8 cellular contexts compared by ENCODE assay signal in genomic region chr2:27080603-27080938, GRCh38. TPM values are rescaled to one million over a fixed set of nuclear protein-coding genes. Genes with fewer than 3 reads are reported as not detected.
DNase-seq lines count a peak whose midpoint lies in the region; TF ChIP-seq lines count a peak whose summit lies in the region.

No MANE protein-coding gene starts in this region.

- H3K27me3 ChIP-seq in MM.1S (replicated peaks; ENCODE audit: insufficient read depth, low read length) = no peaks in the 10 kb centered on the region
- no peaks in the 10 kb centered on the region for H3K27me3 ChIP-seq in duodenal mucosa (ENCODE audit: control insufficient read depth in 1 of 2, insufficient read depth in 2 of 2, low read length in 2 of 2)
- H3K27me3 ChIP-seq in neural progenitor cell = peaks cover 9% of the 10 kb centered on the region

- H3K4me3 Mint-ChIP-seq in neural progenitor cell = peak overlapping the region; percentile 77

- no peak overlapping the region for H2AFZ ChIP-seq in MM.1S (ENCODE audit: low read length)
- H2AFZ ChIP-seq in neural progenitor cell (replicated peaks) = no peak overlapping the region

- H3K9me3 ChIP-seq in MM.1S (replicated peaks; ENCODE audit: insufficient read depth, low read length) (no peaks in the 10 kb centered on the region), duodenal mucosa (ENCODE audit: control insufficient read depth in 1 of 2, low read length in 2 of 2) (no peaks in the 10 kb centered on the region), neural progenitor cell (ENCODE audit: low read depth) (no peaks in the 10 kb centered on the region)

- H3K27me3 Mint-ChIP-seq in neural progenitor cell (ENCODE audit: insufficient read depth, low read depth) = no peaks in the 10 kb centered on the region

- no peak overlapping the region; the same call in 1 of the 2 replicates for H3K9ac ChIP-seq in MM.1S (ENCODE audit: low read length)
- peak overlapping the region; percentile 16 to 33 for H3K9ac ChIP-seq in duodenal mucosa (ENCODE audit: low read depth in 1 of 2, low read length in 2 of 2)
- H3K9ac ChIP-seq in neural progenitor cell = no peak overlapping the region

- H3K27ac ChIP-seq in MM.1S (ENCODE audit: low read length) = peak overlapping the region; percentile 63; the same call in 1 of the 2 replicates
- H3K27ac ChIP-seq in duodenal mucosa (ENCODE audit: low read depth, low read length) = peak overlapping the region; percentile 14
- no peak overlapping the region for H3K27ac ChIP-seq in neural progenitor cell

- H3K4me1 ChIP-seq in MM.1S (ENCODE audit: low read length) = peaks cover 42% of the 10 kb centered on the region
- H3K4me1 ChIP-seq in duodenal mucosa (ENCODE audit: control insufficient read depth in 1 of 2, insufficient read depth in 2 of 2, low read length in 2 of 2) = peaks cover 27 to 39% of the 10 kb centered on the region in 2 donors
- peaks cover 19% of the 10 kb centered on the region for H3K4me1 ChIP-seq in neural progenitor cell

- H3K4me3 ChIP-seq in AG09309 (ENCODE audit: control insufficient read depth, low read depth, low read length) (peak overlapping the region; percentile 92), MM.1S (ENCODE audit: low read length) (no peak overlapping the region), duodenal mucosa (ENCODE audit: low read depth in 1 of 2, low read length in 2 of 2) (peak overlapping the region; percentile 55 to 57), neural progenitor cell (no peak overlapping the region)

- H3K4me2 ChIP-seq in MM.1S (ENCODE audit: low read depth, low read length) = peak overlapping the region; percentile 51
- H3K4me2 ChIP-seq in neural progenitor cell = peak overlapping the region; percentile 9

- peaks cover 30% of the 10 kb centered on the region for H3F3A ChIP-seq in MM.1S (ENCODE audit: insufficient read depth, low read length)
- H3F3A ChIP-seq in neural progenitor cell (ENCODE audit: low read depth) = peaks cover 12% of the 10 kb centered on the region

- H3K9me2 ChIP-seq in MM.1S (replicated peaks; ENCODE audit: insufficient read depth, low read length) = no peaks in the 10 kb centered on the region

- peaks cover 23% of the 10 kb centered on the region for H3K79me2 ChIP-seq in MM.1S (ENCODE audit: low read length)
- H3K79me2 ChIP-seq in neural progenitor cell (ENCODE audit: low read depth) = no peaks in the 10 kb centered on the region

- H3K9me3 Mint-ChIP-seq in neural progenitor cell = no peaks in the 10 kb centered on the region

- TF ChIP-seq CTCF in AG09309 (IDR thresholded peaks at IDR 0.05; ENCODE audit: control insufficient read depth, insufficient read depth, low read depth, low read length, missing control alignments) = no peak
- TF ChIP-seq CTCF in MM.1S (IDR thresholded peaks at IDR 0.05; ENCODE audit: low read length) = no peak
- no peak for TF ChIP-seq CTCF in neural progenitor cell (IDR thresholded peaks at IDR 0.05)
- TF ChIP-seq CTCF in GM13977 (IDR thresholded peaks at IDR 0.05; ENCODE audit: extremely low read depth, insufficient read depth, missing control alignments) = no peak

- in situ Hi-C loops in GM13977 (cut with MboI; ENCODE audit: low pct_unique_long_range_greater_than_20kb, low sequenced_read_pairs, unreplicated experiment) = no loop called here

- H3K4me1 Mint-ChIP-seq in neural progenitor cell = peaks cover 52% of the 10 kb centered on the region

- H4K20me1 ChIP-seq in MM.1S (ENCODE audit: insufficient read depth, low read length) (no peaks in the 10 kb centered on the region), neural progenitor cell (ENCODE audit: low read depth) (no peaks in the 10 kb centered on the region)

- H3K27ac Mint-ChIP-seq in neural progenitor cell = peak overlapping the region; percentile 92

- DNase-seq in AG09309 (ENCODE audit: low read depth) (no peak), MM.1S (no peak), neural progenitor cell (ENCODE audit: low spot score) (no peak), NCI-H2107 (lab: John Stamatoyannopoulos, UW) (no peak), amniotic stem cell (lab: John Stamatoyannopoulos, UW) (no peak), GM13977 (ENCODE audit: low spot score) (no peak), D341Med (ENCODE audit: low spot score) (no peak)

- H3K36me3 Mint-ChIP-seq in neural progenitor cell = no peaks in the 10 kb centered on the region

- H3K36me3 ChIP-seq in MM.1S (replicated peaks; ENCODE audit: insufficient read depth, low read length) (no peaks in the 10 kb centered on the region), duodenal mucosa (ENCODE audit: control insufficient read depth in 1 of 2, insufficient read depth in 2 of 2, low read length in 2 of 2) (no peaks in the 10 kb centered on the region), neural progenitor cell (no peaks in the 10 kb centered on the region)

RNA-seq across cellular contexts. Expression of gene EMILIN1, which starts 2.2 kb away (rescaled TPM):
- total RNA-seq in neural progenitor cell (ENCODE audit: low replicate concordance) = 0.15 and 5.1 TPM in 2 replicates

RNA-seq across cellular contexts. Expression of gene KHK, which starts 6.0 kb away (rescaled TPM):
- 3.3 and 5.0 TPM in 2 replicates for total RNA-seq in neural progenitor cell (ENCODE audit: low replicate concordance)

RNA-seq across cellular contexts. Expression of gene OST4, which starts 9.1 kb away (rescaled TPM):
- 84.6 and 256 TPM in 2 replicates for total RNA-seq in neural progenitor cell (ENCODE audit: low replicate concordance)

RNA-seq across cellular contexts. Expression of gene AGBL5, which starts 29.1 kb away (rescaled TPM):
- total RNA-seq in neural progenitor cell (ENCODE audit: low replicate concordance) = 68.3 and 84.7 TPM in 2 replicates

RNA-seq across cellular contexts. Expression of gene CGREF1, which starts 38.4 kb away (rescaled TPM):
- total RNA-seq in neural progenitor cell (ENCODE audit: low replicate concordance) = 2.1 and 3.0 TPM in 2 replicates

Comparison
In these comparisons a context has a peak if more than half of its experiments do, and no peak if none do; other contexts are left out.
1. H3K4me3 ChIP-seq: peak in AG09309 (single experiment) and duodenal mucosa (2 of 2); none in MM.1S (single experiment) and neural progenitor cell (single experiment).
2. H3K9ac ChIP-seq: peak in duodenal mucosa (2 of 2); none in MM.1S (single experiment) and neural progenitor cell (single experiment).